24 cellular contexts compared by ENCODE assay signal in the genomic region with DNA sequence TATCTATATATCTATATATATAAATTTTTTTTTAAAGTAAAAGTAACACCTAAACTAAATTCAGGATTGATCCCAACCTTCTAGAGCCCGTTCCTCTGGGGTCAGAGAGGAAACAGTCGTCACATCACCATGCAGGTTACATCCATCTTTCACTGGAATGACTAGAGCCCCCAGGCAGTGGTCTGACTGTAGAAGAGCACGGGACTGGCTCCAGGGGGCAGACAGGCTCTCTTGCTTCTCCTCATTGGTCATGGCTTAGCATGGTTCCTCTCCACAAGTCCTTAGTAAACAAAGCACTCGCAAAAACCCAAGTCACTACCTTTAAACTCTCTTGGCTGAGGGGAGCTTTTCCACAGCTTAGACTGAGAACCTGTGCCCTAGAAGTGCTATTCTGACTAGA.
DNase-seq lines count a peak whose midpoint lies in the region; ATAC-seq, FAIRE-seq and TF ChIP-seq lines count a peak whose summit lies in the region.
"Had no signal": no experiment of that assay in that cellular context is flagged by ENCODE, and none has a peak within 500 bp of the region (broad histone marks: within the 10 kb centered on the region; RNA-seq: fewer than 3 reads in every experiment).

No MANE protein-coding gene starts in this region.

- in situ Hi-C loops in K562 (cut with MboI): no loop called here

- no peak overlapping the region for H3K27ac Mint-ChIP-seq in H9
- H3K27ac Mint-ChIP-seq: CD14-positive monocyte; CD4-positive, alpha-beta memory T cell; CD4-positive, CD25-positive, alpha-beta regulatory T cell had no signal

- no peaks in the 10 kb centered on the region for H3K9me1 ChIP-seq in K562 (ENCODE audit: control insufficient read depth, insufficient read depth, low read length)

- no peak for TF ChIP-seq POLR2A in K562 (conservative IDR thresholded peaks at IDR 0.05)

- no peaks in the 10 kb centered on the region for H3K4me1 Mint-ChIP-seq in H9
- H3K4me1 Mint-ChIP-seq: CD14-positive monocyte; CD4-positive, alpha-beta memory T cell; CD4-positive, CD25-positive, alpha-beta regulatory T cell had no signal

- WGBS in H9 (ENCODE audit: extremely low coverage, insufficient read length, low lambda C conversion rate): no CpG with 5 or more reads among the region's 4 CpGs
- 8% methylated on average over 4 of the region's 4 CpGs for WGBS in K562 (ENCODE audit: insufficient coverage, low coverage, missing lambda C conversion rate)
- WGBS in mesendoderm (ENCODE audit: extremely low coverage, insufficient coverage, low lambda C conversion rate): no CpG with 5 or more reads among the region's 4 CpGs

- H3K4me3 Mint-ChIP-seq in H9: no peak overlapping the region
- H3K4me3 Mint-ChIP-seq: CD14-positive monocyte; CD4-positive, alpha-beta memory T cell; CD4-positive, CD25-positive, alpha-beta regulatory T cell had no signal

- no peaks in the 10 kb centered on the region; a peak in 1 of 5 replicates for H3K9me3 Mint-ChIP-seq in H9

- H3K36me3 Mint-ChIP-seq in H9 (ENCODE audit: insufficient read depth in 1 of 3, low read depth in 3 of 3): no peaks in the 10 kb centered on the region
- H3K36me3 Mint-ChIP-seq: CD14-positive monocyte; CD4-positive, alpha-beta memory T cell; CD4-positive, CD25-positive, alpha-beta regulatory T cell had no signal

- peaks cover 26% of the 10 kb centered on the region for H3K27me3 Mint-ChIP-seq in H9 (ENCODE audit: low read depth)
- H3K27me3 Mint-ChIP-seq: CD4-positive, CD25-positive, alpha-beta regulatory T cell had no signal

- no peak overlapping the region for H4K5ac ChIP-seq in H9 (ENCODE audit: insufficient read length, low read depth, low read length)
- no peak overlapping the region for H4K5ac ChIP-seq in mesendoderm (ENCODE audit: low read length)

- H2BK12ac ChIP-seq in H9 (ENCODE audit: insufficient read length, low read depth, low read length): no peak overlapping the region

- H2BK5ac ChIP-seq in H9 (ENCODE audit: insufficient read length, low read length) (no peak overlapping the region), mesendoderm (ENCODE audit: low read length) (no peak overlapping the region)

- intact Hi-C loops in K562 (cut with micrococcal nuclease): no loop called here

- H3K23ac ChIP-seq in H9 (ENCODE audit: insufficient read length, low read depth, low read length) (no peak overlapping the region), mesendoderm (ENCODE audit: low read length) (no peak overlapping the region)

- no peak overlapping the region for H4K91ac ChIP-seq in H9 (ENCODE audit: insufficient read length, low read depth, low read length)

- no peak overlapping the region for H3K56ac ChIP-seq in H9 (ENCODE audit: insufficient read length, low read depth, low read length)
- no peak overlapping the region for H3K56ac ChIP-seq in mesendoderm (ENCODE audit: low read length)

- no peak for FAIRE-seq in K562 (lab: Jason Lieb, UNC)
- FAIRE-seq: A549, D721Med, GM12878, GM12892, GM18507 had no signal

- H4K8ac ChIP-seq in H9 (replicated peaks; ENCODE audit: insufficient read length, low read depth, low read length): no peak overlapping the region
- no peak overlapping the region for H4K8ac ChIP-seq in mesendoderm (ENCODE audit: low read depth, low read length)

- H3K4ac ChIP-seq in H9 (ENCODE audit: low read depth, low read length) (no peak overlapping the region), mesendoderm (ENCODE audit: low read depth, low read length) (no peak overlapping the region)

- H4K20me1 ChIP-seq in H9 (ENCODE audit: control insufficient read depth, insufficient read depth, insufficient read length): no peaks in the 10 kb centered on the region
- no peaks in the 10 kb centered on the region for H4K20me1 ChIP-seq in K562 (replicated peaks; ENCODE audit: control insufficient read depth, insufficient read depth, low read length)
- H4K20me1 ChIP-seq: BLaER1 had no signal

- H3K9ac ChIP-seq in H9 (ENCODE audit: extremely low read depth, insufficient read length, low read length): no peak overlapping the region
- H3K9ac ChIP-seq in K562 (ENCODE audit: insufficient read depth in 1 of 2, low read depth in 2 of 2, low read length in 2 of 2): no peak overlapping the region
- H3K9ac ChIP-seq in mesendoderm (ENCODE audit: low read length): no peak overlapping the region
- H3K9ac ChIP-seq: BLaER1 had no signal

- H3K4me2 ChIP-seq in H9 (ENCODE audit: insufficient read depth, insufficient read length, low read length) (no peak overlapping the region), K562 (ENCODE audit: insufficient read depth, low read length) (0 out of 2 replicates have a peak overlapping the region, but pooled peaks have one; percentile 4), mesendoderm (ENCODE audit: low read length) (no peak overlapping the region)
- H3K4me2 ChIP-seq: A549, BLaER1 had no signal

- no peaks in the 10 kb centered on the region for H3K23me2 ChIP-seq in H9 (ENCODE audit: insufficient read length, low read depth, low read length, poor library complexity, severe bottlenecking)

- no peak overlapping the region for H3K4me3 ChIP-seq in AG04450 (ENCODE audit: low read depth, low read length)
- H3K4me3 ChIP-seq in K562: no peak overlapping the region
- no peak overlapping the region for H3K4me3 ChIP-seq in mesendoderm (ENCODE audit: low read length)
- H3K4me3 ChIP-seq: A549, BLaER1, GM12878 had no signal

- no peak for TF ChIP-seq CTCF in AG04450 (IDR thresholded peaks at IDR 0.05; ENCODE audit: low read depth, low read length)
- TF ChIP-seq CTCF in H9 (conservative IDR thresholded peaks at IDR 0.05): 0 out of 3 replicates have a peak, but pooled peaks have one; percentile 10
- 0 out of 6 replicates have a peak, but pooled peaks of 1 of the 3 experiments have one; percentile 15 for TF ChIP-seq CTCF in K562 (IDR thresholded peaks at IDR 0.05 in 2 of 3, conservative IDR thresholded peaks at IDR 0.05 in 1 of 3; ENCODE audit: insufficient read depth in 2 of 3, low read depth in 1 of 3, low read length in 3 of 3)

- H3K14ac ChIP-seq in H9 (ENCODE audit: insufficient read depth, low read length): no peak overlapping the region

- no peak for DNase-seq in AG04450 (ENCODE audit: low read depth, low spot score)
- DNase-seq in H9: no peak
- DNase-seq in K562 (ENCODE audit: extremely low read depth in 1 of 4, low spot score in 3 of 4): peak in 1 of 4 experiments; percentile 13
- DNase-seq in mesendoderm: peak; percentile 6
- no peak for DNase-seq in activated CD8-positive, alpha-beta memory T cell treated with anti-CD3 and anti-CD28 coated beads for 24 hours
- no peak for DNase-seq in NCI-H2227 treated with DMSO at 0.1 percent for 48 hours (lab: John Stamatoyannopoulos, UW)
- no peak for DNase-seq in NCI-H69 (lab: John Stamatoyannopoulos, UW)
- DNase-seq: BE2C; C1 segment of cervical spinal cord; Caco-2; Calu3; CD4-positive, alpha-beta memory T cell; CD4-positive, CD25-positive, alpha-beta regulatory T cell; DMS79 treated with DMSO at 0.1 percent for 48 hours; GDM1 had no signal

- no peak overlapping the region for H2AFZ ChIP-seq in H9 (ENCODE audit: low read length)
- peak overlapping the region; percentile 54; the same call in 1 of the 2 replicates for H2AFZ ChIP-seq in K562 (ENCODE audit: low read depth, low read length)

- no peaks in the 10 kb centered on the region for H3K79me1 ChIP-seq in H9 (ENCODE audit: insufficient read depth, low read depth, low read length, poor library complexity, severe bottlenecking)
- no peaks in the 10 kb centered on the region for H3K79me1 ChIP-seq in mesendoderm (ENCODE audit: low read length)

- H3K36me3 ChIP-seq in K562 (ENCODE audit: control insufficient read depth, insufficient read depth, low read length): no peaks in the 10 kb centered on the region
- H3K36me3 ChIP-seq in mesendoderm (ENCODE audit: control insufficient read depth, insufficient read depth, low read length): no peaks in the 10 kb centered on the region
- H3K36me3 ChIP-seq: BE2C, BLaER1 had no signal

- ATAC-seq in K562 (peak; percentile 72), HG03139 (IDR thresholded peaks at IDR 0.05; ENCODE audit: unreplicated experiment) (no peak)
- ATAC-seq: A549, GM12878 had no signal

- no peaks in the 10 kb centered on the region; the same call in 1 of the 2 replicates for H3K9me3 ChIP-seq in AG04450 (ENCODE audit: control insufficient read depth, insufficient read depth, low read length)
- H3K9me3 ChIP-seq in H9 (ENCODE audit: control insufficient read depth, low read depth, low read length): no peaks in the 10 kb centered on the region
- H3K9me3 ChIP-seq in K562 (replicated peaks; ENCODE audit: control insufficient read depth, insufficient read depth, low read depth, low read length): no peaks in the 10 kb centered on the region
- H3K9me3 ChIP-seq: A549, BE2C, BLaER1, Caco-2 had no signal

- no peaks in the 10 kb centered on the region for H3K79me2 ChIP-seq in H9 (ENCODE audit: insufficient read depth, low read length)
- no peaks in the 10 kb centered on the region for H3K79me2 ChIP-seq in K562 (ENCODE audit: control insufficient read depth, insufficient read depth, low read length)
- no peaks in the 10 kb centered on the region for H3K79me2 ChIP-seq in mesendoderm (ENCODE audit: control insufficient read depth, insufficient read depth, low read length)

- CTCF ChIA-PET in AG04450 (lab: Charles Lee) (no interaction called here), K562 (lab: Yijun Ruan, JAX; ENCODE audit: low intra/inter-chr PET ratio) (no interaction called here)

- BruUV-seq in K562 (replicated peaks; lab: Mats Ljungman, UMichigan): no TSS peak

- POLR2A ChIA-PET in AG04450 (lab: Yijun Ruan, JAX): no interaction called here
- POLR2A ChIA-PET in K562 (lab: Yijun Ruan, JAX): interaction anchor here (0.7 to 1.0 kb wide), 2 partner anchors 19 to 40 kb away, joined by 3 read pairs; no protein-coding TSS in a partner anchor

- H3K27ac ChIP-seq in AG04450 (ENCODE audit: low read depth, low read length): peak overlapping the region; percentile 11
- H3K27ac ChIP-seq in H9 (ENCODE audit: insufficient read length, low read depth, low read length): no peak overlapping the region
- H3K27ac ChIP-seq in K562 (ENCODE audit: extremely low read depth, low read depth, low read length): no peak overlapping the region
- no peak overlapping the region for H3K27ac ChIP-seq in mesendoderm (ENCODE audit: low read depth, low read length)
- H3K27ac ChIP-seq: 22Rv1, A549, BLaER1 had no signal

- no peak for TF ChIP-seq EP300 in K562 (IDR thresholded peaks at IDR 0.05; ENCODE audit: low read length)

- no peak overlapping the region for H2BK20ac ChIP-seq in H9 (ENCODE audit: low read depth, low read length, poor library complexity, severe bottlenecking)

- no peaks in the 10 kb centered on the region for H3K4me1 ChIP-seq in H9 (ENCODE audit: insufficient read depth, low read length)
- H3K4me1 ChIP-seq in K562 (replicated peaks in 1 of 2; ENCODE audit: control insufficient read depth in 2 of 2, insufficient read depth in 2 of 2, low read length in 2 of 2): 0 out of 5 replicates have a peak, but pooled peaks cover 0 to 2% of the 10 kb centered on the region in 2 experiments
- H3K4me1 ChIP-seq in mesendoderm (ENCODE audit: control insufficient read depth, low read depth, low read length): no peaks in the 10 kb centered on the region
- H3K4me1 ChIP-seq: A549, BE2C, BLaER1, Caco-2 had no signal

- H2BK120ac ChIP-seq in H9 (ENCODE audit: low read depth, low read length, poor library complexity, severe bottlenecking) (no peak overlapping the region), mesendoderm (ENCODE audit: low read depth, low read length) (no peak overlapping the region)

- H3K27me3 ChIP-seq in AG04450 (ENCODE audit: control insufficient read depth, insufficient read depth, low read length) (peaks cover 7% of the 10 kb centered on the region), H9 (ENCODE audit: insufficient read depth, low read length) (no peaks in the 10 kb centered on the region), K562 (ENCODE audit: control insufficient read depth in 2 of 2, insufficient read depth in 2 of 2, low read length in 2 of 2) (peaks cover 25 to 32% of the 10 kb centered on the region in 2 experiments), mesendoderm (ENCODE audit: insufficient read depth, low read length, poor library complexity) (no peaks in the 10 kb centered on the region)
- H3K27me3 ChIP-seq: BLaER1 had no signal

- TF ChIP-seq RAD21 in K562 (CRISPR knock-in tag; conservative IDR thresholded peaks at IDR 0.05 in 1 of 2, IDR thresholded peaks at IDR 0.05 in 1 of 2): no peak

- no peak overlapping the region for H2BK15ac ChIP-seq in H9 (ENCODE audit: low read depth, low read length)
- no peak overlapping the region for H2BK15ac ChIP-seq in mesendoderm (replicated peaks; ENCODE audit: low read depth)

- H3K18ac ChIP-seq in H9 (ENCODE audit: insufficient read length, low read depth, low read length) (no peak overlapping the region), mesendoderm (ENCODE audit: low read length) (no peak overlapping the region)

- no peak overlapping the region for H2AK5ac ChIP-seq in H9 (ENCODE audit: insufficient read length, low read length)
- H2AK5ac ChIP-seq in mesendoderm (ENCODE audit: low read length): no peak overlapping the region

- H3T11ph ChIP-seq in H9 (ENCODE audit: low read length): no peak overlapping the region
